21 cellular contexts compared by ENCODE assay signal in genomic region chr15:39807791-39808190, GRCh38. TPM values are rescaled to one million over a fixed set of nuclear protein-coding genes. Genes with fewer than 3 reads are reported as not detected.
"Had no signal": no experiment of that assay in that cellular context is flagged by ENCODE, and none has a peak within 500 bp of the region (broad histone marks: within the 10 kb centered on the region; RNA-seq: fewer than 3 reads in every experiment).

No MANE protein-coding gene starts in this region.

- H3K27ac ChIP-seq: breast epithelium, Peyer's patch had no signal

- H3K4me1 ChIP-seq: breast epithelium, Peyer's patch had no signal

- DNase-seq: activated B cell treated with CpG ODN at 0.5 μM for 24 hours; activated CD4-positive, alpha-beta T cell treated with anti-CD3 and anti-CD28 coated beads for 1 hour; activated CD4-positive, alpha-beta T cell treated with anti-CD3 and anti-CD28 coated beads, Interleukin-2, amount 10 ng/mL, durations not matched to agents 24 days and 14 days; activated CD4-positive, alpha-beta T cell treated with anti-CD3 and anti-CD28 coated beads, Interleukin-2, amount 50 U/mL, for 48 hours; activated CD8-positive, alpha-beta memory T cell treated with anti-CD3 and anti-CD28 coated beads, Interleukin-2, amount 10 ng/mL, durations not matched to agents 7 days and 5 days; activated effector memory CD4-positive, alpha-beta T cell treated with Interleukin-2 at 50 U/mL for 16 hours; activated naive CD4-positive, alpha-beta T cell; activated T-cell treated with anti-CD3 and anti-CD28 coated beads, Interleukin-2, amount 50 U/mL, for 24 hours; aorta; caudate nucleus; NCI-H1105 treated with DMSO at 0.1 percent for 48 hours; NCI-H1436 treated with DMSO at 0.1 percent for 48 hours; NCI-H187; NCI-H2081; NCI-H446; NCI-H524; Peyer's patch; SHP77 treated with DMSO at 0.1 percent for 48 hours; T-helper 17 cell; T-helper 9 cell had no signal

- H3K9me3 ChIP-seq: breast epithelium, Peyer's patch had no signal

- H3K27me3 ChIP-seq: breast epithelium, Peyer's patch had no signal

- H3K4me3 ChIP-seq: breast epithelium, Peyer's patch had no signal

- H3K36me3 ChIP-seq: breast epithelium, Peyer's patch had no signal

RNA-seq across cellular contexts. Expression of gene FSIP1, which starts 25.1 kb away (rescaled TPM):
- total RNA-seq: Peyer's patch had no signal
